ENCODE assay signal across 9 cellular contexts in the genomic region with DNA sequence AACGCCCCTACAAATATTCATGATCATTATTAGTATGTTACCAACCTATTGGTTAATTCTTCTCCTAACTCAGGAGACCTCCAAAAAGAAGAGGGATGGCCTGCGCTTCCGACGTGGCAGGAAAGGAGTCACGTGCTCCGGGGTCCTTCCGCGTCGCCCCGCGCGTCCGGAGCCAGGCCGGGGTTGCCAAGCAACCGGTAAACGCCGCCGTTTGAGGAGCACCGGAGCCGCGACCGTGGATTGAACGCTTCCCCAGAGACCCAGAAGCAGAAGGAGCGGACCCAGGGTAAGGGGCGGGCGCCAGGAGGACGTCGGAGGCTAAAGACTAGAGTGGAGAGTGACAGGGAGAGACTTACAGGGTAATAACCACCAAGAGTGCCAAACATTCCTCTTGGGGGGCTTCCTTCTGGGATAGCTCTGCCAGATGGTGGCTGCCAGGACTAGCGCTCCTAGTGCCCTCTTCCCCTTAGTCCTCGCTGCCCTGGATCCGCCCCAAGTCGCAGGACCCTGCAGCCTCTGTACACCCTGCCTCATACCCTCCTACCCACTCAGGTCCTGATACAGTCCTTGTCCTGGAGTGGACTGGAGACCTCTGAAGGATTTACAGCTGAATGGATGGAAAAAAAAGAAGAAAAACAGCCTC. TPM values are rescaled to one million over a fixed set of nuclear protein-coding genes. Genes with fewer than 3 reads are reported as not detected.
DNase-seq lines count a peak whose midpoint lies in the region; ATAC-seq lines count a peak whose summit lies in the region.
"Had no signal": no experiment of that assay in that cellular context is flagged by ENCODE, and none has a peak within 500 bp of the region (broad histone marks: within the 10 kb centered on the region; RNA-seq: fewer than 3 reads in every experiment).

A gene with protein sequence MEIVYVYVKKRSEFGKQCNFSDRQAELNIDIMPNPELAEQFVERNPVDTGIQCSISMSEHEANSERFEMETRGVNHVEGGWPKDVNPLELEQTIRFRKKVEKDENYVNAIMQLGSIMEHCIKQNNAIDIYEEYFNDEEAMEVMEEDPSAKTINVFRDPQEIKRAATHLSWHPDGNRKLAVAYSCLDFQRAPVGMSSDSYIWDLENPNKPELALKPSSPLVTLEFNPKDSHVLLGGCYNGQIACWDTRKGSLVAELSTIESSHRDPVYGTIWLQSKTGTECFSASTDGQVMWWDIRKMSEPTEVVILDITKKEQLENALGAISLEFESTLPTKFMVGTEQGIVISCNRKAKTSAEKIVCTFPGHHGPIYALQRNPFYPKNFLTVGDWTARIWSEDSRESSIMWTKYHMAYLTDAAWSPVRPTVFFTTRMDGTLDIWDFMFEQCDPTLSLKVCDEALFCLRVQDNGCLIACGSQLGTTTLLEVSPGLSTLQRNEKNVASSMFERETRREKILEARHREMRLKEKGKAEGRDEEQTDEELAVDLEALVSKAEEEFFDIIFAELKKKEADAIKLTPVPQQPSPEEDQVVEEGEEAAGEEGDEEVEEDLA (plus strand): TSS at position 175 of the 643 bp plus-strand sequence. CDS start 7,584 bp downstream, outside the sequence.

- peaks cover 0 to 30% (median 0%) of the 10 kb centered on the region in 11 experiments; a peak in 6 of 22 replicates for H3K27me3 ChIP-seq in BLaER1 treated with 17β-estradiol and CSF1 and Interleukin-3, amounts not matched to agents 10 nM and 100 nM

- H3K4me3 ChIP-seq in BLaER1 treated with 17β-estradiol and CSF1 and Interleukin-3, amounts not matched to agents 10 nM and 100 nM, result peak within 1 kb of the TSS; percentile 10 to 45 (median 35); a peak in 14 of 20 replicates

- H3K27me3 Mint-ChIP-seq in activated CD8-positive, alpha-beta T cell treated with anti-CD3 and anti-CD28 coated beads, Interleukin-2, amount 10 ng/mL, durations not matched to agents 7 days and 5 days (ENCODE audit: low read depth), result peaks cover 9% of the 10 kb centered on the region

- peak within 1 kb of the TSS; percentile 82 for H3K27ac Mint-ChIP-seq in activated CD8-positive, alpha-beta T cell treated with anti-CD3 and anti-CD28 coated beads, Interleukin-2, amount 10 ng/mL, durations not matched to agents 7 days and 5 days

- POLR2A ChIA-PET in activated CD8-positive, alpha-beta T cell treated with anti-CD3 and anti-CD28 coated beads, Interleukin-2, amount 10 ng/mL, durations not matched to agents 7 days and 5 days (lab: Charles Lee), result no interaction called here

- peaks cover 39% of the 10 kb centered on the region for H3K4me1 Mint-ChIP-seq in activated CD8-positive, alpha-beta T cell treated with anti-CD3 and anti-CD28 coated beads, Interleukin-2, amount 10 ng/mL, durations not matched to agents 7 days and 5 days (ENCODE audit: low read depth)

- no peaks in the 10 kb centered on the region for H3K9me3 Mint-ChIP-seq in activated CD8-positive, alpha-beta T cell treated with anti-CD3 and anti-CD28 coated beads, Interleukin-2, amount 10 ng/mL, durations not matched to agents 7 days and 5 days (ENCODE audit: insufficient read depth)

- no peaks in the 10 kb centered on the region for H3K36me3 Mint-ChIP-seq in activated CD8-positive, alpha-beta T cell treated with anti-CD3 and anti-CD28 coated beads, Interleukin-2, amount 10 ng/mL, durations not matched to agents 7 days and 5 days (ENCODE audit: low read depth)

- H3K36me3 ChIP-seq in BLaER1 treated with 17β-estradiol and CSF1 and Interleukin-3, amounts not matched to agents 10 nM and 100 nM, result no peaks in the 10 kb centered on the region

- CTCF ChIA-PET in activated CD8-positive, alpha-beta T cell treated with anti-CD3 and anti-CD28 coated beads, Interleukin-2, amount 10 ng/mL, durations not matched to agents 7 days and 5 days (lab: Charles Lee), result interaction anchor here (0.8 to 0.9 kb wide), 2 partner anchors 24 to 94 kb away, joined by 3 read pairs; no protein-coding TSS in a partner anchor

- peak within 1 kb of the TSS in 6 of 11 experiments; percentile 6 to 85 (median 55); a peak in 6 of 22 replicates for H3K27ac ChIP-seq in BLaER1 treated with 17β-estradiol and CSF1 and Interleukin-3, amounts not matched to agents 10 nM and 100 nM

- peak within 1 kb of the TSS in 7 of 11 experiments; percentile 4 to 50 (median 39); a peak in 9 of 22 replicates for H3K9ac ChIP-seq in BLaER1 treated with 17β-estradiol and CSF1 and Interleukin-3, amounts not matched to agents 10 nM and 100 nM

- no peaks in the 10 kb centered on the region for H4K20me1 ChIP-seq in BLaER1 treated with 17β-estradiol and CSF1 and Interleukin-3, amounts not matched to agents 10 nM and 100 nM

- peak; percentile 66 for DNase-seq in NCI-H1092 treated with DMSO at 0.1 percent for 48 hours (lab: John Stamatoyannopoulos, UW)
- peak; percentile 60 for DNase-seq in activated CD8-positive, alpha-beta T cell treated with anti-CD3 and anti-CD28 coated beads, Interleukin-2, amount 10 ng/mL, durations not matched to agents 7 days and 5 days
- peak; percentile 73 for DNase-seq in iPS-NIHi11 (ENCODE audit: low spot score)
- no peak for DNase-seq in effector CD4-positive, alpha-beta T cell
- DNase-seq in islet precursor cell, result no peak

- peak within 1 kb of the TSS; percentile 71 to 93 (median 86) for H3K4me2 ChIP-seq in BLaER1 treated with 17β-estradiol and CSF1 and Interleukin-3, amounts not matched to agents 10 nM and 100 nM

- H3K4me1 ChIP-seq in BLaER1 treated with 17β-estradiol and CSF1 and Interleukin-3, amounts not matched to agents 10 nM and 100 nM, result peaks cover 35 to 57% (median 49%) of the 10 kb centered on the region in 10 experiments

- H3K4me3 Mint-ChIP-seq in activated CD8-positive, alpha-beta T cell treated with anti-CD3 and anti-CD28 coated beads, Interleukin-2, amount 10 ng/mL, durations not matched to agents 7 days and 5 days, result peak within 1 kb of the TSS; percentile 67

- H3K9me3 ChIP-seq in BLaER1 treated with 17β-estradiol and CSF1 and Interleukin-3, amounts not matched to agents 10 nM and 100 nM (replicated peaks in 1 of 11), result no peaks in the 10 kb centered on the region

- peak; percentile 61 for ATAC-seq in activated CD8-positive, alpha-beta T cell treated with anti-CD3 and anti-CD28 coated beads, Interleukin-2, amount 10 ng/mL, durations not matched to agents 7 days and 5 days
- no peak for ATAC-seq in HG03442 (IDR thresholded peaks at IDR 0.05; ENCODE audit: unreplicated experiment)
- no peak for ATAC-seq in HG03439 (IDR thresholded peaks at IDR 0.05; ENCODE audit: unreplicated experiment)

RNA-seq across cellular contexts. Expression of the gene that starts here (rescaled TPM):
- under 1 TPM; 0.52 to 0.84 TPM for total RNA-seq in activated CD8-positive, alpha-beta T cell treated with anti-CD3 and anti-CD28 coated beads, Interleukin-2, amount 10 ng/mL, durations not matched to agents 7 days and 5 days
- total RNA-seq: left colon had no signal

Comparison
In these comparisons a context has a peak if more than half of its experiments do, and no peak if none do; other contexts are left out.
1. Peak in DNase-seq and ATAC-seq in activated CD8-positive, alpha-beta T cell treated with anti-CD3 and anti-CD28 coated beads, Interleukin-2, amount 10 ng/mL, durations not matched to agents 7 days and 5 days; RNA of the gene not detected or under 1 TPM.
2. DNase-seq: peak in NCI-H1092 treated with DMSO at 0.1 percent for 48 hours (single experiment) and iPS-NIHi11 (single experiment); none in effector CD4-positive, alpha-beta T cell (single experiment) and islet precursor cell (single experiment).